In the genomic region with DNA sequence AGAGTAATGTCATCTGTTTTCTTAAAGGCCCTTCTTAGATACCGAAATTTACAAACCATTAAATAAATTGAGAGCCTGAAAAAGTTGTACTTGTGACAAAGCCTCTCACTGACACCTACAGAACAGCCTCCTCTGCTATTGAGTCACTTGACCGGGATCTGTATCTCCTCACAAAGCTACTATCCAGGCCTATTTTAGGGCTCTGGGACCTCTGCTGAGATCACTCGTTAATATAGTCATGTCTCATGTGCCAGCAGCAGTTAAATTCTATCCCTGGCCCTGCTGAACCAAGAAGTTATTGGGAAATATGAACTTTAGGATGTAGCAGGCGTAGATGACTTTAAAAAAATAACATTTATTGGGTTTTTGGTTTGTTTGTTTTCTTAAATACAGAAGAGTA, we compare ENCODE assay signal across 19 cellular contexts.
"Had no signal": no experiment of that assay in that cellular context is flagged by ENCODE, and none has a peak within 500 bp of the region (broad histone marks: within the 10 kb centered on the region; RNA-seq: fewer than 3 reads in every experiment).

No MANE protein-coding gene starts in this region.

- H3K27me3 ChIP-seq: body of pancreas, esophagus squamous epithelium, ovary, SJCRH30 had no signal

- H3K27ac Mint-ChIP-seq: activated CD4-positive, alpha-beta T cell treated with anti-CD3 and anti-CD28 coated beads, Interleukin-2, amount 10 ng/mL, durations not matched to agents 7 days and 5 days had no signal

- H3K27me3 Mint-ChIP-seq: activated CD4-positive, alpha-beta T cell treated with anti-CD3 and anti-CD28 coated beads, Interleukin-2, amount 10 ng/mL, durations not matched to agents 7 days and 5 days; central memory CD8-positive, alpha-beta T cell had no signal

- DNase-seq: activated CD4-positive, alpha-beta T cell treated with anti-CD3 and anti-CD28 coated beads, Interleukin-2, amount 10 ng/mL, durations not matched to agents 7 days and 5 days; activated CD8-positive, alpha-beta memory T cell treated with anti-CD3 and anti-CD28 coated beads for 24 hours; activated naive CD4-positive, alpha-beta T cell treated with Interleukin-2 at 50 U/mL for 16 hours; amygdala; body of pancreas; cortex of kidney; effector CD4-positive, alpha-beta T cell; esophagus squamous epithelium; glutamatergic neuron; immature natural killer cell; lower lobe of right lung; ovary; SJCRH30; small intestine; stimulated activated CD4-positive, alpha-beta T cell treated with anti-CD3 and anti-CD28 coated beads, Interleukin-4, amount 100 ng/mL, for 24 hours; stimulated activated naive CD4-positive, alpha-beta T cell treated with Interleukin-2 at 50 U/mL for 16 hours; substantia nigra; trophoblast cell had no signal

- H3K4me3 ChIP-seq: body of pancreas, esophagus squamous epithelium, lower lobe of right lung, ovary, SJCRH30 had no signal

- ATAC-seq: body of pancreas, lower lobe of right lung had no signal

- H3K4me1 Mint-ChIP-seq: activated CD4-positive, alpha-beta T cell treated with anti-CD3 and anti-CD28 coated beads, Interleukin-2, amount 10 ng/mL, durations not matched to agents 7 days and 5 days; immature natural killer cell had no signal

- H3K9me3 ChIP-seq: body of pancreas, esophagus squamous epithelium, lower lobe of right lung, ovary, SJCRH30 had no signal

- H3K4me3 Mint-ChIP-seq: activated CD4-positive, alpha-beta T cell treated with anti-CD3 and anti-CD28 coated beads, Interleukin-2, amount 10 ng/mL, durations not matched to agents 7 days and 5 days; central memory CD8-positive, alpha-beta T cell; immature natural killer cell had no signal

- H3K4me1 ChIP-seq: body of pancreas, esophagus squamous epithelium, lower lobe of right lung, SJCRH30 had no signal

- H3K27ac ChIP-seq: body of pancreas, esophagus squamous epithelium, lower lobe of right lung, ovary, SJCRH30 had no signal

- H3K9me3 Mint-ChIP-seq: activated CD4-positive, alpha-beta T cell treated with anti-CD3 and anti-CD28 coated beads, Interleukin-2, amount 10 ng/mL, durations not matched to agents 7 days and 5 days; central memory CD8-positive, alpha-beta T cell; immature natural killer cell had no signal
